Comparison of ENCODE assay signal across 16 cellular contexts in the genomic region with DNA sequence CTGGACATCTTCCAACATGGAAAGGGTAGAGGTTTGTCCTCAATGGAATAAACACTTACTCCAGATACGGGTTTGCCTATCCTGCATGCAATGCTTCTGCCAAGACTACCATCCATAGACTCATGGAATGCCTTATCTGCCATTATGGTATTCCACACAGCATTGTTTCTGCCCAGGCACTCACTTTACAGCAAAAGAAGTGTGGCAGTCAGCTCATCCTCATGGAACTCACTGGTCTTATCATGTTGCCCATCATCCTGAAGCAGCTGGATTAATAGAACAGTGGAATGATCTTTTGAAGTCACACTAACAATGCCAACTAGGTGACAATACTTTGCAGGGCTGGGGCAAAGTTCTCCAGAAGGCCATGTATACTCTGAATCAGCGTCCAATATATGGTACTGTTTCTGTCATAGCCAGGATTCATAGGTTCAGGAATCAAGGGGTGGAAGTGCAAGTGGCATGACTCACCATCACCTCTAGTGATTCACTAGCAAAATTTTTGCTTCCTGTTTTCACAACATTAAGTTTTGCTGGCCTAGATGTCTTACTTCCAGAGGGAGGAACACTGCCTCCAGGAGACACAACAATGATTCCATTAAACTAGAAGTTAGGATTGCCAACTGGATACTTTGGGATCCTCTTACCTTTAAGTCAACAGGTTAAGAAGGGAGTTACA.
DNase-seq lines count a peak whose midpoint lies in the region; ATAC-seq, FAIRE-seq and TF ChIP-seq lines count a peak whose summit lies in the region.
"Had no signal": no experiment of that assay in that cellular context is flagged by ENCODE, and none has a peak within 500 bp of the region (broad histone marks: within the 10 kb centered on the region; RNA-seq: fewer than 3 reads in every experiment).

No MANE protein-coding gene starts in this region.

- peak overlapping the region; percentile 92 for H3K27ac Mint-ChIP-seq in Calu3 (ENCODE audit: unreplicated experiment)
- H3K27ac Mint-ChIP-seq: B cell, immature natural killer cell had no signal

- H3K4me2 ChIP-seq in mammary epithelial cell (ENCODE audit: insufficient read depth, low read depth, low read length) (peak overlapping the region; percentile 42), MM.1S (ENCODE audit: low read depth, low read length) (no peak overlapping the region)

- H3K4me3 Mint-ChIP-seq in Calu3 (ENCODE audit: low read depth, unreplicated experiment), result peak overlapping the region; percentile 23
- H3K4me3 Mint-ChIP-seq: B cell, immature natural killer cell had no signal

- WGBS in mammary epithelial cell (ENCODE audit: low coverage, missing lambda C conversion rate), result 36% methylated on average over 2 of the region's 2 CpGs

- no TSS peak for BruUV-seq in Calu3 (replicated peaks; lab: Mats Ljungman, UMichigan)
- BruUV-seq in mammary epithelial cell (replicated peaks; lab: Mats Ljungman, UMichigan), result no TSS peak

- peak; percentile 34 for DNase-seq in Calu3
- DNase-seq in M059J (ENCODE audit: low read depth), result peak; percentile 71
- DNase-seq in mammary epithelial cell, result peak; percentile 82
- peak; percentile 78 for DNase-seq in kidney glomerular epithelial cell (lab: John Stamatoyannopoulos, UW)
- no peak for DNase-seq in MM.1S
- DNase-seq in activated CD4-positive, alpha-beta T cell treated with anti-CD3 and anti-CD28 coated beads, Interleukin-2, amount 50 U/mL, for 4 hours, result no peak
- DNase-seq in GM19239 (ENCODE audit: insufficient read length, low spot score), result no peak
- DNase-seq in left lobe of liver (ENCODE audit: low spot score), result no peak
- DNase-seq: activated T-cell treated with anti-CD3 and anti-CD28 coated beads, Interleukin-2, amount 50 U/mL, for 48 hours; immature natural killer cell; NCI-H1930; NCI-H748 treated with DMSO at 0.1 percent for 48 hours; Right ventricle myocardium superior had no signal

- no peaks in the 10 kb centered on the region for H3K27me3 ChIP-seq in mammary epithelial cell (ENCODE audit: insufficient read depth, low read length)
- no peaks in the 10 kb centered on the region for H3K27me3 ChIP-seq in MM.1S (replicated peaks; ENCODE audit: insufficient read depth, low read length)

- intact Hi-C loops in Calu3 (cut with micrococcal nuclease; ENCODE audit: unreplicated experiment) (no loop called here), mammary epithelial cell (cut with micrococcal nuclease) (loop anchor here (10.0 kb wide), 1 partner anchor 109 kb away; no protein-coding TSS in a partner anchor)

- H3K27ac ChIP-seq in mammary epithelial cell (ENCODE audit: insufficient read depth, low read depth, low read length) (peak overlapping the region; percentile 39), MM.1S (ENCODE audit: low read length) (no peak overlapping the region)
- H3K27ac ChIP-seq: thoracic aorta had no signal

- no peaks in the 10 kb centered on the region for H3K36me3 ChIP-seq in mammary epithelial cell (ENCODE audit: insufficient read depth, low read length)
- H3K36me3 ChIP-seq in MM.1S (replicated peaks; ENCODE audit: insufficient read depth, low read length), result no peaks in the 10 kb centered on the region
- H3K36me3 ChIP-seq: thoracic aorta had no signal

- H2AFZ ChIP-seq in mammary epithelial cell (ENCODE audit: low read depth, low read length), result peak overlapping the region; percentile 61
- no peak overlapping the region for H2AFZ ChIP-seq in MM.1S (ENCODE audit: low read length)

- FAIRE-seq in GM19239 (lab: Jason Lieb, UNC), result no peak
- FAIRE-seq: frontal cortex had no signal

- H3K4me1 Mint-ChIP-seq in Calu3 (ENCODE audit: low read depth, unreplicated experiment), result peaks cover 15% of the 10 kb centered on the region
- H3K4me1 Mint-ChIP-seq: B cell, immature natural killer cell had no signal

- CTCF ChIA-PET in Calu3 (lab: Charles Lee), result no interaction called here
- CTCF ChIA-PET in mammary epithelial cell (lab: Charles Lee; ENCODE audit: low non-redundant PET), result no interaction called here

- in situ Hi-C loops in mammary epithelial cell (cut with MboI; ENCODE audit: low sequenced_read_pairs in 2 of 2), result no loop called here

- H3K27me3 Mint-ChIP-seq in Calu3 (ENCODE audit: unreplicated experiment), result no peaks in the 10 kb centered on the region
- H3K27me3 Mint-ChIP-seq: B cell had no signal

- dilution Hi-C loops in mammary epithelial cell (cut with HindIII; ENCODE audit: low sequenced_read_pairs), result no loop called here

- no peak overlapping the region for H3K4me3 ChIP-seq in mammary epithelial cell (replicated peaks in 1 of 3; ENCODE audit: insufficient read depth in 1 of 3, low read depth in 2 of 3, low read length in 3 of 3)
- no peak overlapping the region for H3K4me3 ChIP-seq in MM.1S (ENCODE audit: low read length)
- H3K4me3 ChIP-seq: thoracic aorta had no signal

- no peaks in the 10 kb centered on the region for H3K36me3 Mint-ChIP-seq in Calu3 (ENCODE audit: insufficient read depth, unreplicated experiment)
- H3K36me3 Mint-ChIP-seq: immature natural killer cell had no signal

- H3K4me1 ChIP-seq in mammary epithelial cell (ENCODE audit: insufficient read depth, low read length) (peaks cover 15% of the 10 kb centered on the region), MM.1S (ENCODE audit: low read length) (no peaks in the 10 kb centered on the region)

- H3K79me2 ChIP-seq in mammary epithelial cell (ENCODE audit: insufficient read depth, low read length), result no peaks in the 10 kb centered on the region
- no peaks in the 10 kb centered on the region for H3K79me2 ChIP-seq in MM.1S (ENCODE audit: low read length)

- no peaks in the 10 kb centered on the region for H3F3A ChIP-seq in MM.1S (ENCODE audit: insufficient read depth, low read length)

- ATAC-seq in left lobe of liver, result no peak

- peaks cover 3% of the 10 kb centered on the region for H3K9me3 Mint-ChIP-seq in Calu3 (ENCODE audit: low read depth, unreplicated experiment)

- TF ChIP-seq CTCF in Calu3 (IDR thresholded peaks at IDR 0.05; ENCODE audit: unreplicated experiment) (no peak), mammary epithelial cell (conservative IDR thresholded peaks at IDR 0.05 in 1 of 2, IDR thresholded peaks at IDR 0.05 in 1 of 2; ENCODE audit: extremely low read depth in 1 of 2, insufficient read depth in 1 of 2, low read depth in 1 of 2, low read length in 2 of 2) (no peak), MM.1S (IDR thresholded peaks at IDR 0.05; ENCODE audit: low read length) (no peak)

- H3K9me3 ChIP-seq in mammary epithelial cell (replicated peaks; ENCODE audit: insufficient read depth, low read length), result no peaks in the 10 kb centered on the region
- H3K9me3 ChIP-seq in MM.1S (replicated peaks; ENCODE audit: insufficient read depth, low read length), result no peaks in the 10 kb centered on the region
- H3K9me3 ChIP-seq: thoracic aorta had no signal

- H3K9ac ChIP-seq in mammary epithelial cell (ENCODE audit: insufficient read depth, low read length) (no peak overlapping the region), MM.1S (ENCODE audit: low read length) (no peak overlapping the region)

- H3K9me2 ChIP-seq in MM.1S (replicated peaks; ENCODE audit: insufficient read depth, low read length), result no peaks in the 10 kb centered on the region

- H4K20me1 ChIP-seq in mammary epithelial cell (ENCODE audit: insufficient read depth, low read length) (no peaks in the 10 kb centered on the region), MM.1S (ENCODE audit: insufficient read depth, low read length) (no peaks in the 10 kb centered on the region)

Comparison
In these comparisons a context has a peak if more than half of its experiments do, and no peak if none do; other contexts are left out.
1. DNase-seq: peak in Calu3 (single experiment), M059J (single experiment), mammary epithelial cell (single experiment) and kidney glomerular epithelial cell (single experiment); none in MM.1S (single experiment), activated CD4-positive, alpha-beta T cell treated with anti-CD3 and anti-CD28 coated beads, Interleukin-2, amount 50 U/mL, for 4 hours (0 of 2), GM19239 (single experiment) and left lobe of liver (single experiment).